ENCODE assay signal across 8 cellular contexts in the genomic region with DNA sequence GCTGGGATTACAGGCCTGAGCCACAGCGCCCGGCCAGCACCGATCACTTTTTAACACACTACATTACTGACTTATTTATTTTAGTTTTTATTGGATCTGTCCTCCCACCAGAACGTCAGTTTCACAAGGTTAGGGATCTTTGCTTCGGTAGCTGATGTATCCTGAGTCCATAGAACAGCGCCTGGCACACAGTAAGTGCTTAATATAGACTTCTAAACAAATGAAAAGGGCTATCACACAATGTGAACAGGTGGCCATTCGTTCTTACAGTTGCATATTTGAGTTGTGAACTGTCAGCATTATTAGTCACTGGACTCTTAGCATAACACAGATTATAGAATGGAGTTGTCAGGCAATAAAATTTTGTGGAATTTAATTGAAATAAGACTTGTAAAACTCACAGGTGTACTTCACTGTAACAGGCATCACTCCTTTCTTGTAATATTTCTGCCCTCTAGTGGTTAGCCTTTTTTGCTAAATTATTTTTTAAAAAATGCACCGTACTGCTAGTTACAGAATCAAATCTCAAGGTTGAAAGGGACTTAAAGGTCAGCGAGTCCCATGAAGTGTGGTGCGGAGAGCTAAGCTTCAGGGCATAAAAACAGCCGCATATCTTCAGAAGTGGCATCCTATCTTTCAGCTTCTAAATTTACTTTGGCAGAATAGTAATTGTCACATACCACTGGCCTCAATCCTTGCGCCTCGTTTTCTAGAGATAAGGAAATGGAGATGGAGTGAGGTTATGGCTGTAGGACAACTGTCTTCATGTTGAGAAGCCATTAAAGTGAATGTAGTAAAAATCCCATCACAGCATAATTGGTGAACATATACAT. TPM values are rescaled to one million over a fixed set of nuclear protein-coding genes. Genes with fewer than 3 reads are reported as not detected.
A peak's percentile ranks its signal among the peaks of the same experiment; 100 is the strongest.
DNase-seq lines count a peak whose midpoint lies in the region; TF ChIP-seq lines count a peak whose summit lies in the region.

No MANE protein-coding gene starts in this region.

- 40 to 50% methylated on average over 13 of the region's 13 CpGs for WGBS in transverse colon (ENCODE audit: low coverage in 1 of 2), 2 donors

- no peak overlapping the region for H3K27ac ChIP-seq in SU-DHL-6 (ENCODE audit: low read depth, low read length)
- H3K27ac ChIP-seq in right atrium auricular region = peak overlapping the region; percentile 49 to 89
- no peak overlapping the region for H3K27ac ChIP-seq in transverse colon

- no peak overlapping the region for H3K4me2 ChIP-seq in SU-DHL-6 (ENCODE audit: low read depth, low read length, poor library complexity, severe bottlenecking)

- H3K27ac Mint-ChIP-seq in Caco-2 (ENCODE audit: unreplicated experiment) = peak overlapping the region; percentile 26
- H3K27ac Mint-ChIP-seq in activated T-helper 2 cell treated with anti-CD3 and anti-CD28 coated beads, Interferon-gamma antibody, Interleukin-2, Interleukin-4, amounts not matched to agents 10 μg/mL and 5 μg/mL and 100 μg/mL, durations not matched to agents 14 hours and 24 hours and 36 hours = no peak overlapping the region

- TF ChIP-seq CTCF in Caco-2 (IDR thresholded peaks at IDR 0.05; ENCODE audit: insufficient read depth in 1 of 2, low read depth in 1 of 2, low read length in 1 of 2, severe bottlenecking in 1 of 2, unreplicated experiment in 1 of 2) (peak; percentile 49), SU-DHL-6 (IDR thresholded peaks at IDR 0.05; ENCODE audit: insufficient read depth, low read length, poor library complexity, severe bottlenecking) (peak; percentile 94), right atrium auricular region (IDR thresholded peaks at IDR 0.05) (peak; percentile 40 to 76), transverse colon (IDR thresholded peaks at IDR 0.05) (peak; percentile 60 to 67 (median 64))

- H2AFZ ChIP-seq in SU-DHL-6 (ENCODE audit: low read depth, low read length, severe bottlenecking) = no peak overlapping the region

- H3K9me3 ChIP-seq in Caco-2 (no peaks in the 10 kb centered on the region), SU-DHL-6 (ENCODE audit: insufficient read depth, low read length) (no peaks in the 10 kb centered on the region), right atrium auricular region (no peaks in the 10 kb centered on the region), transverse colon (no peaks in the 10 kb centered on the region)

- H3K27me3 Mint-ChIP-seq in Caco-2 (ENCODE audit: insufficient read depth, unreplicated experiment) = no peaks in the 10 kb centered on the region
- H3K27me3 Mint-ChIP-seq in activated T-helper 2 cell treated with anti-CD3 and anti-CD28 coated beads, Interferon-gamma antibody, Interleukin-2, Interleukin-4, amounts not matched to agents 10 μg/mL and 5 μg/mL and 100 μg/mL, durations not matched to agents 14 hours and 24 hours and 36 hours (ENCODE audit: low read depth) = no peaks in the 10 kb centered on the region

- TF ChIP-seq POLR2A in transverse colon (IDR thresholded peaks at IDR 0.05) = no peak

- no peaks in the 10 kb centered on the region for H3K9me3 Mint-ChIP-seq in Caco-2 (ENCODE audit: unreplicated experiment)
- H3K9me3 Mint-ChIP-seq in activated T-helper 2 cell treated with anti-CD3 and anti-CD28 coated beads, Interferon-gamma antibody, Interleukin-2, Interleukin-4, amounts not matched to agents 10 μg/mL and 5 μg/mL and 100 μg/mL, durations not matched to agents 14 hours and 24 hours and 36 hours = no peaks in the 10 kb centered on the region

- no peaks in the 10 kb centered on the region for H4K20me1 ChIP-seq in SU-DHL-6 (ENCODE audit: low read depth, low read length)

- no peaks in the 10 kb centered on the region for H3K27me3 ChIP-seq in Caco-2 (replicated peaks; ENCODE audit: control insufficient read depth, insufficient read depth, low read length)
- no peaks in the 10 kb centered on the region for H3K27me3 ChIP-seq in SU-DHL-6 (ENCODE audit: low read length)
- H3K27me3 ChIP-seq in right atrium auricular region = no peaks in the 10 kb centered on the region
- no peaks in the 10 kb centered on the region for H3K27me3 ChIP-seq in transverse colon

- H3K9ac ChIP-seq in SU-DHL-6 (ENCODE audit: low read length) = no peak overlapping the region

- no peaks in the 10 kb centered on the region for H3K79me2 ChIP-seq in SU-DHL-6 (ENCODE audit: insufficient read depth, low read length)

- H3K4me1 Mint-ChIP-seq in Caco-2 (ENCODE audit: low read depth, unreplicated experiment) = peaks cover 20% of the 10 kb centered on the region
- peaks cover 28% of the 10 kb centered on the region for H3K4me1 Mint-ChIP-seq in activated T-helper 2 cell treated with anti-CD3 and anti-CD28 coated beads, Interferon-gamma antibody, Interleukin-2, Interleukin-4, amounts not matched to agents 10 μg/mL and 5 μg/mL and 100 μg/mL, durations not matched to agents 14 hours and 24 hours and 36 hours (ENCODE audit: low read depth)

- BruUV-seq in Caco-2 (replicated peaks; lab: Mats Ljungman, UMichigan) = no TSS peak

- no peak overlapping the region for H3K4me3 ChIP-seq in Caco-2 (ENCODE audit: low read depth, low read length)
- no peak overlapping the region for H3K4me3 ChIP-seq in SU-DHL-6 (ENCODE audit: insufficient read depth, low read length, poor library complexity, severe bottlenecking)
- no peak overlapping the region for H3K4me3 ChIP-seq in right atrium auricular region
- no peak overlapping the region for H3K4me3 ChIP-seq in transverse colon

- no peak for TF ChIP-seq EP300 in transverse colon (IDR thresholded peaks at IDR 0.05; ENCODE audit: low read depth)

- H3K9me2 ChIP-seq in SU-DHL-6 (replicated peaks; ENCODE audit: insufficient read depth, low read length) = no peaks in the 10 kb centered on the region

- intact Hi-C loops in Caco-2 (cut with micrococcal nuclease; ENCODE audit: unreplicated experiment) = loop anchor here (1.0 kb wide), 1 partner anchor 136 kb away; no protein-coding TSS in a partner anchor
- intact Hi-C loops in transverse colon (cut with DNase I; ENCODE audit: low total_unique reads) = loop anchor here (5.0 kb wide), 1 partner anchor 419 kb away; no protein-coding TSS in a partner anchor
- intact Hi-C loops in activated T-helper 2 cell treated with anti-CD3 and anti-CD28 coated beads, Interferon-gamma antibody, Interleukin-2, Interleukin-4, amounts not matched to agents 10 μg/mL and 5 μg/mL and 100 μg/mL, durations not matched to agents 14 hours and 24 hours and 36 hours (cut with micrococcal nuclease) = loop anchor here (2.0 to 5.0 kb wide), 2 partner anchors 137 to 439 kb away; no protein-coding TSS in a partner anchor

- H3K4me1 ChIP-seq in Caco-2 (peaks cover 15% of the 10 kb centered on the region), right atrium auricular region (peaks cover 0 to 23% of the 10 kb centered on the region in 2 donors), transverse colon (peaks cover 6 to 20% (median 13%) of the 10 kb centered on the region in 4 donors)

- H3F3A ChIP-seq in SU-DHL-6 (ENCODE audit: insufficient read depth) = peaks cover 3% of the 10 kb centered on the region; the same call in 1 of the 2 replicates

- DNase-seq in Caco-2 (peak in 1 of 2 experiments; percentile 31), HuH-7.5 (ENCODE audit: low spot score) (peak; percentile 15), right atrium auricular region (ENCODE audit: low spot score) (no peak), transverse colon (no peak), germinal center (ENCODE audit: low spot score) (no peak), putamen (ENCODE audit: low spot score) (no peak)
- no peak for DNase-seq in activated T-helper 2 cell treated with anti-CD3 and anti-CD28 coated beads, Interferon-gamma antibody, Interleukin-2, Interleukin-4, amounts not matched to agents 10 μg/mL and 5 μg/mL and 100 μg/mL, durations not matched to agents 14 hours and 24 hours and 36 hours (ENCODE audit: low spot score)

- POLR2A ChIA-PET in Caco-2 (lab: Charles Lee) = no interaction called here

- in situ Hi-C loops in transverse colon (cut with MboI; ENCODE audit: low pct_ligation_motif_present in 1 of 4, low pct_unique_long_range_greater_than_20kb in 1 of 4, low sequenced_read_pairs in 3 of 4) = loop anchor here (10.0 to 25.0 kb wide), 6 partner anchors 137 to 731 kb away; no protein-coding TSS in a partner anchor

- H3K36me3 Mint-ChIP-seq in Caco-2 (ENCODE audit: insufficient read depth, unreplicated experiment) = peaks cover 10% of the 10 kb centered on the region
- H3K36me3 Mint-ChIP-seq in activated T-helper 2 cell treated with anti-CD3 and anti-CD28 coated beads, Interferon-gamma antibody, Interleukin-2, Interleukin-4, amounts not matched to agents 10 μg/mL and 5 μg/mL and 100 μg/mL, durations not matched to agents 14 hours and 24 hours and 36 hours (ENCODE audit: low read depth) = no peaks in the 10 kb centered on the region

- CTCF ChIA-PET in Caco-2 (lab: Charles Lee) = no interaction called here

- no peak overlapping the region for H3K4me3 Mint-ChIP-seq in Caco-2 (ENCODE audit: unreplicated experiment)
- H3K4me3 Mint-ChIP-seq in activated T-helper 2 cell treated with anti-CD3 and anti-CD28 coated beads, Interferon-gamma antibody, Interleukin-2, Interleukin-4, amounts not matched to agents 10 μg/mL and 5 μg/mL and 100 μg/mL, durations not matched to agents 14 hours and 24 hours and 36 hours (ENCODE audit: low read depth) = no peak overlapping the region

- H3K36me3 ChIP-seq in Caco-2 (ENCODE audit: control insufficient read depth, insufficient read depth, low read length) (no peaks in the 10 kb centered on the region), SU-DHL-6 (ENCODE audit: low read length) (no peaks in the 10 kb centered on the region), right atrium auricular region (no peaks in the 10 kb centered on the region), transverse colon (no peaks in the 10 kb centered on the region)

RNA-seq across cellular contexts. Expression of a gene that starts 3.4 kb away (rescaled TPM):
- total RNA-seq in Caco-2 (2022) = 132 and 152 TPM in 2 replicates
- 10 to 100 TPM; 15.0 to 27.0 TPM for total RNA-seq in right atrium auricular region
- total RNA-seq in transverse colon = 10 to 100 TPM; 10.5 to 39.8 (median 15.0) TPM
- total RNA-seq in activated T-helper 2 cell treated with anti-CD3 and anti-CD28 coated beads, Interferon-gamma antibody, Interleukin-2, Interleukin-4, amounts not matched to agents 10 μg/mL and 5 μg/mL and 100 μg/mL, durations not matched to agents 14 hours and 24 hours and 36 hours = 22.9 and 23.3 TPM in 2 replicates

Comparison
In these comparisons a context has a peak if more than half of its experiments do, and no peak if none do; other contexts are left out.
1. H3K27ac ChIP-seq: peak in right atrium auricular region (2 of 2); none in SU-DHL-6 (single experiment) and transverse colon (0 of 4).
2. Peak in every context shown above with its lines, with median percentiles within 50 percentile points of each other: CTCF ChIP-seq.